8 cellular contexts compared by ENCODE assay signal in the genomic region with DNA sequence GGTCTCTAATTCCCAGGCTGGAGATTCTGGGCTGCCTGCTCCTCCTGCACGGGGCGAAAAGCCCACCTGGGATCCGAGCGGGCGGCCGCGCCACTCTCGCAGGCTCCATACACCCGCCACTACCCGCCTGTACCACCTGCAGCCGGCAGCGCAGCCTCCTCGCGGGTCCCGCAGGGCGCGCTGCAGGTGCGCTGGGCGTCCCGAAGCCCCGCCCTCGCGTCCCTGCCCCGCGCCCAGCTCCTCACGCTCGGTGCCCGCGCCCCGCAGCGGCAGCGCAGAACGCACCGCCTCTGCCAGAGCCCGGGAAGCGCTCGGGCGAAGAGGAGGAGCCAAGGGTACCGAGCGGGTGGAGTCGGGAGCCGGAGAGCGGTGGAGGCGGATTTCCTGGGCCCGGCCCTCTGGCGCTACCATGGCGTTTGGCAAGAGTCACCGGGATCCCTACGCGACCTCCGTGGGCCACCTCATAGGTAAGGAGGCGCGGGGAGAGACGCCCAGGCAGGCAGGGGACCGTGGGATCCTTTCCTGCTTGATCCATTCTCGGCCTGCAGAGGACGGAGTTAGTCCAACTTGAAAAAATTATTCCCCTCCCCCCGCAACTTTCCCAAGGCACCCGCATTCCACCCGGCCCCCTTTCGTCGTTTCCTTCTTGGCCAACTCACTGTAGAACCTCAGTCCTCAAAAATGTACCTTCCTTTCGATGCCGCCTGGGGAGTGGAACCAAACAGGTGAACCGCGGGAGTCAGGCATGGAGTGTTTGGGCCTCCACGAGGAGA. TPM values are rescaled to one million over a fixed set of nuclear protein-coding genes. Genes with fewer than 3 reads are reported as not detected.
A peak's percentile ranks its signal among the peaks of the same experiment; 100 is the strongest.
DNase-seq lines count a peak whose midpoint lies in the region; ATAC-seq and TF ChIP-seq lines count a peak whose summit lies in the region.

A gene with protein sequence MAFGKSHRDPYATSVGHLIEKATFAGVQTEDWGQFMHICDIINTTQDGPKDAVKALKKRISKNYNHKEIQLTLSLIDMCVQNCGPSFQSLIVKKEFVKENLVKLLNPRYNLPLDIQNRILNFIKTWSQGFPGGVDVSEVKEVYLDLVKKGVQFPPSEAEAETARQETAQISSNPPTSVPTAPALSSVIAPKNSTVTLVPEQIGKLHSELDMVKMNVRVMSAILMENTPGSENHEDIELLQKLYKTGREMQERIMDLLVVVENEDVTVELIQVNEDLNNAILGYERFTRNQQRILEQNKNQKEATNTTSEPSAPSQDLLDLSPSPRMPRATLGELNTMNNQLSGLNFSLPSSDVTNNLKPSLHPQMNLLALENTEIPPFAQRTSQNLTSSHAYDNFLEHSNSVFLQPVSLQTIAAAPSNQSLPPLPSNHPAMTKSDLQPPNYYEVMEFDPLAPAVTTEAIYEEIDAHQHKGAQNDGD (plus strand): TSS at position 396 of the 773 bp plus-strand sequence. CDS start 14 bp downstream, at position 410.

- peak; percentile 84 for ATAC-seq in GM19455 (IDR thresholded peaks at IDR 0.05; ENCODE audit: unreplicated experiment)
- peak; percentile 93 to 99 for ATAC-seq in left cardiac atrium

- BruUV-seq in Caco-2 (replicated peaks; lab: Mats Ljungman, UMichigan) = no TSS peak

- DNase-seq in Caco-2 = peak; percentile 87 to 90
- peak; percentile 26 to 53 for DNase-seq in HL-60 (ENCODE audit: low read depth in 1 of 2, low spot score in 1 of 2)
- DNase-seq in NCI-H82 treated with DMSO at 0.1 percent for 48 hours (lab: John Stamatoyannopoulos, UW; ENCODE audit: unreplicated experiment) = peak; percentile 33
- peak; percentile 63 for DNase-seq in amniotic epithelial cell (ENCODE audit: low read depth)
- DNase-seq in left cardiac atrium = peak; percentile 69
- peak; percentile 75 for DNase-seq in prostate gland (ENCODE audit: low spot score)
- no peak for DNase-seq in GOT3 (lab: John Stamatoyannopoulos, UW)

- H3K27me3 Mint-ChIP-seq in Caco-2 (ENCODE audit: insufficient read depth, unreplicated experiment) = peaks cover 8% of the 10 kb centered on the region

- peaks cover under 1% of the 10 kb centered on the region for H3K36me3 Mint-ChIP-seq in Caco-2 (ENCODE audit: insufficient read depth, unreplicated experiment)

- TF ChIP-seq CTCF in Caco-2 (IDR thresholded peaks at IDR 0.05; ENCODE audit: insufficient read depth in 1 of 2, low read depth in 1 of 2, low read length in 1 of 2, severe bottlenecking in 1 of 2, unreplicated experiment in 1 of 2) (peak; percentile 29 to 37), HL-60 (IDR thresholded peaks at IDR 0.05; ENCODE audit: insufficient read depth, low read length) (no peak), prostate gland (IDR thresholded peaks at IDR 0.05) (peak in 2 of 4 experiments; percentile 39 to 47)

- peak within 1 kb of the TSS; percentile 85 for H3K4me3 Mint-ChIP-seq in Caco-2 (ENCODE audit: unreplicated experiment)

- H3K36me3 ChIP-seq in Caco-2 (ENCODE audit: control insufficient read depth, insufficient read depth, low read length) (no peaks in the 10 kb centered on the region), prostate gland (no peaks in the 10 kb centered on the region)

- WGBS in prostate gland = 2% methylated on average over 36 of the region's 67 CpGs

- POLR2A ChIA-PET in Caco-2 (lab: Charles Lee) = interaction anchor here (0.6 to 0.7 kb wide), 2 partner anchors 33 to 73 kb away, joined by 3 to 5 read pairs; no protein-coding TSS in a partner anchor

- CTCF ChIA-PET in Caco-2 (lab: Charles Lee) = interaction anchor here (0.6 to 1.3 kb wide), 4 partner anchors 10 to 105 kb away, joined by 3 to 5 read pairs (median 4); no protein-coding TSS in a partner anchor

- peak; percentile 50 for TF ChIP-seq POLR2A in prostate gland (IDR thresholded peaks at IDR 0.05)

- no peaks in the 10 kb centered on the region for H3K4me1 Mint-ChIP-seq in Caco-2 (ENCODE audit: low read depth, unreplicated experiment)

- H3K27me3 ChIP-seq in Caco-2 (replicated peaks; ENCODE audit: control insufficient read depth, insufficient read depth, low read length) (no peaks in the 10 kb centered on the region), HL-60 (ENCODE audit: insufficient read depth, poor library complexity, severe bottlenecking) (peaks cover 11% of the 10 kb centered on the region), prostate gland (replicated peaks; ENCODE audit: insufficient read depth) (no peaks in the 10 kb centered on the region)

- H3K27ac Mint-ChIP-seq in Caco-2 (ENCODE audit: unreplicated experiment) = peak within 1 kb of the TSS; percentile 55

- H3K9me3 Mint-ChIP-seq in Caco-2 (ENCODE audit: unreplicated experiment) = no peaks in the 10 kb centered on the region

- intact Hi-C loops in Caco-2 (cut with micrococcal nuclease; ENCODE audit: unreplicated experiment) = loop anchor here (2.0 kb wide), 1 partner anchor 68 kb away; a partner anchor contains a TSS
- intact Hi-C loops in left cardiac atrium (cut with DNase I) = no loop called here
- intact Hi-C loops in prostate gland (cut with DNase I) = loop anchor here (5.0 kb wide), 1 partner anchor 67 kb away; a partner anchor contains a TSS

- H3K4me1 ChIP-seq in Caco-2 = no peaks in the 10 kb centered on the region
- H3K4me1 ChIP-seq in prostate gland (replicated peaks) = peaks cover 13% of the 10 kb centered on the region

- H3K27ac ChIP-seq in HL-60 (replicated peaks) (no peak within 1 kb of the TSS; the same call in 1 of the 2 replicates), prostate gland (peak within 1 kb of the TSS; percentile 74 to 76)

- peak within 1 kb of the TSS; percentile 96 for H3K4me3 ChIP-seq in Caco-2 (ENCODE audit: low read depth, low read length)
- H3K4me3 ChIP-seq in HL-60 (replicated peaks; ENCODE audit: insufficient read depth, low read length) = peak within 1 kb of the TSS; percentile 64
- peak within 1 kb of the TSS; percentile 50 to 52 for H3K4me3 ChIP-seq in prostate gland

- no peaks in the 10 kb centered on the region for H3K9me3 ChIP-seq in Caco-2
- no peaks in the 10 kb centered on the region for H3K9me3 ChIP-seq in prostate gland

RNA-seq across cellular contexts. Expression of the gene that starts here (rescaled TPM):
- total RNA-seq in Caco-2 (2022) (48.7 TPM in 2 replicates), left cardiac atrium (10 to 100 TPM; 10.0 to 10.4 TPM), prostate gland (10 to 100 TPM; 52.8 to 81.3 TPM)

Comparison
In these comparisons a context has a peak if more than half of its experiments do, and no peak if none do; other contexts are left out.
1. intact Hi-C loops: an anchor here in Caco-2 (2.0 kb wide) and prostate gland (5.0 kb wide); none called in left cardiac atrium.